Comparison of ENCODE assay signal across 15 cellular contexts in the genomic region with DNA sequence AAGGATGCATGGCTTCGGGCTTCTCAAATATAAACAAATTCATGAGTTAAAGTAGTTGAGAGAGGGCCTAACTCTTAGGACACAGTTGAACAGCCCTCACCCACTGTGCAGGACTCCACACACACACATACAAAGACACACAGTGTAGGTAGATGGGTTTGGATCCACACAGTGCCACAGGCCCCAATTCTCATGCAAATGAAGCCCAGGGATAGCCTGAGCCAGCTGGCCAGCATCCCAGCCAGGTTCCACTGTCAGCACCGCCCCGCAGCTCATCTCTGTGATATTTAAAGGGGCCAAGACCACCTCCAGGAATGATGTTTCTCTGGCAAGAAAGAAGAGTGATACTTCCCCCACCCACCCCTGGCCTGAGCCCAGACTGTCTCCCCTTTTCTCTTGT. TPM values are rescaled to one million over a fixed set of nuclear protein-coding genes. Genes with fewer than 3 reads are reported as not detected.
A peak's percentile ranks its signal among the peaks of the same experiment; 100 is the strongest.
DNase-seq lines count a peak whose midpoint lies in the region; ATAC-seq and TF ChIP-seq lines count a peak whose summit lies in the region.
"Had no signal": no experiment of that assay in that cellular context is flagged by ENCODE, and none has a peak within 500 bp of the region (broad histone marks: within the 10 kb centered on the region; RNA-seq: fewer than 3 reads in every experiment).

No MANE protein-coding gene starts in this region.

- H3K9me3 ChIP-seq in DOHH2 (ENCODE audit: control insufficient read depth, insufficient read depth, low read length) (no peaks in the 10 kb centered on the region), MM.1S (replicated peaks; ENCODE audit: insufficient read depth, low read length) (no peaks in the 10 kb centered on the region), NT2/D1 (ENCODE audit: insufficient read depth, low read length) (no peaks in the 10 kb centered on the region)

- H3K9me2 ChIP-seq in DOHH2 (replicated peaks; ENCODE audit: control insufficient read depth, low read length), result no peaks in the 10 kb centered on the region
- H3K9me2 ChIP-seq in MM.1S (replicated peaks; ENCODE audit: insufficient read depth, low read length), result no peaks in the 10 kb centered on the region

- peak overlapping the region; percentile 45; the same call in 1 of the 2 replicates for H3K4me2 ChIP-seq in DOHH2 (ENCODE audit: low read length)
- peak overlapping the region; percentile 42 for H3K4me2 ChIP-seq in MM.1S (ENCODE audit: low read depth, low read length)
- H3K4me2 ChIP-seq: PC-9 had no signal

- no peak for TF ChIP-seq CTCF in DOHH2 (IDR thresholded peaks at IDR 0.05; ENCODE audit: low read depth, low read length, poor library complexity, severe bottlenecking)
- no peak for TF ChIP-seq CTCF in MM.1S (IDR thresholded peaks at IDR 0.05; ENCODE audit: low read length)
- no peak for TF ChIP-seq CTCF in RWPE1 (conservative IDR thresholded peaks at IDR 0.05; ENCODE audit: low read depth)

- H3K27me3 Mint-ChIP-seq in effector memory CD8-positive, alpha-beta T cell, result peaks cover 5 to 8% of the 10 kb centered on the region in 2 donors

- no peaks in the 10 kb centered on the region for H4K20me1 ChIP-seq in DOHH2 (ENCODE audit: control insufficient read depth, insufficient read depth, low read depth, low read length)
- H4K20me1 ChIP-seq in MM.1S (ENCODE audit: insufficient read depth, low read length), result no peaks in the 10 kb centered on the region

- no peak for DNase-seq in MM.1S
- peak; percentile 75 for DNase-seq in NT2/D1 (ENCODE audit: low read depth, low spot score)
- no peak for DNase-seq in left lobe of liver (ENCODE audit: low spot score)
- no peak for DNase-seq in RKO (ENCODE audit: low spot score)
- DNase-seq in effector memory CD8-positive, alpha-beta T cell, result no peak
- no peak for DNase-seq in stimulated activated CD4-positive, alpha-beta T cell treated with anti-CD3 and anti-CD28 coated beads, Interleukin-4, amount 100 ng/mL, for 24 hours
- DNase-seq in RWPE1 (ENCODE audit: low spot score), result no peak
- DNase-seq: amniotic stem cell, mammary epithelial cell, NCI-H2107, PC-9, retina had no signal

- no peak overlapping the region for H3K27ac Mint-ChIP-seq in effector memory CD8-positive, alpha-beta T cell
- H3K27ac Mint-ChIP-seq: activated T-helper 2 cell treated with anti-CD3 and anti-CD28 coated beads, Interferon-gamma antibody, Interleukin-2, Interleukin-4, amounts not matched to agents 10 μg/mL and 5 μg/mL and 100 μg/mL, durations not matched to agents 14 hours and 24 hours and 36 hours had no signal

- peaks cover 35% of the 10 kb centered on the region for H3K4me1 ChIP-seq in DOHH2 (ENCODE audit: control insufficient read depth, low read length)
- H3K4me1 ChIP-seq in MM.1S (ENCODE audit: low read length), result peaks cover 35% of the 10 kb centered on the region
- H3K4me1 ChIP-seq in NT2/D1 (ENCODE audit: insufficient read depth, insufficient read length), result peaks cover 10% of the 10 kb centered on the region

- H3K9ac ChIP-seq in MM.1S (ENCODE audit: low read length), result peak overlapping the region; percentile 17; the same call in 1 of the 2 replicates
- H3K9ac ChIP-seq in NT2/D1 (ENCODE audit: insufficient read length, low read depth), result peak overlapping the region; percentile 34

- H3K36me3 Mint-ChIP-seq in effector memory CD8-positive, alpha-beta T cell (ENCODE audit: insufficient read depth), result no peaks in the 10 kb centered on the region

- H3K27ac ChIP-seq in DOHH2 (ENCODE audit: low read depth, low read length) (no peak overlapping the region), MM.1S (ENCODE audit: low read length) (peak overlapping the region; percentile 72; the same call in 1 of the 2 replicates), RWPE1 (no peak overlapping the region)
- H3K27ac ChIP-seq: PC-9 had no signal

- H3F3A ChIP-seq in DOHH2 (ENCODE audit: control insufficient read depth, insufficient read depth) (peaks cover 4% of the 10 kb centered on the region; the same call in 1 of the 2 replicates), MM.1S (ENCODE audit: insufficient read depth, low read length) (peaks cover 16% of the 10 kb centered on the region; the same call in 1 of the 2 replicates)

- peak overlapping the region; percentile 33 for H2AFZ ChIP-seq in MM.1S (ENCODE audit: low read length)
- H2AFZ ChIP-seq: PC-9 had no signal

- POLR2A ChIA-PET in RWPE1 (lab: Yijun Ruan, JAX; ENCODE audit: low non-redundant PET), result no interaction called here

- no peak overlapping the region for H3K4me3 Mint-ChIP-seq in effector memory CD8-positive, alpha-beta T cell
- H3K4me3 Mint-ChIP-seq: neural crest cell had no signal

- peak; percentile 79 for ATAC-seq in left lobe of liver
- no peak for ATAC-seq in effector memory CD8-positive, alpha-beta T cell (replicated peaks)

- H3K9me3 Mint-ChIP-seq in effector memory CD8-positive, alpha-beta T cell, result no peaks in the 10 kb centered on the region
- H3K9me3 Mint-ChIP-seq: activated T-helper 2 cell treated with anti-CD3 and anti-CD28 coated beads, Interferon-gamma antibody, Interleukin-2, Interleukin-4, amounts not matched to agents 10 μg/mL and 5 μg/mL and 100 μg/mL, durations not matched to agents 14 hours and 24 hours and 36 hours; neural crest cell had no signal

- H3K4me1 Mint-ChIP-seq in effector memory CD8-positive, alpha-beta T cell (ENCODE audit: low read depth in 2 of 2), result peaks cover 3 to 4% of the 10 kb centered on the region in 2 donors

- H3K27me3 ChIP-seq in DOHH2 (ENCODE audit: control insufficient read depth, low read length) (no peaks in the 10 kb centered on the region), MM.1S (replicated peaks; ENCODE audit: insufficient read depth, low read length) (no peaks in the 10 kb centered on the region), NT2/D1 (ENCODE audit: insufficient read depth, insufficient read length) (no peaks in the 10 kb centered on the region)

- CTCF ChIA-PET in RWPE1 (lab: Yijun Ruan, JAX), result interaction anchor here (0.6 to 0.9 kb wide), 2 partner anchors 15 to 45 kb away, joined by 3 to 6 read pairs; no protein-coding TSS in a partner anchor

- no peaks in the 10 kb centered on the region for H3K36me3 ChIP-seq in DOHH2 (ENCODE audit: control insufficient read depth, low read length)
- no peaks in the 10 kb centered on the region for H3K36me3 ChIP-seq in MM.1S (replicated peaks; ENCODE audit: insufficient read depth, low read length)
- H3K36me3 ChIP-seq in NT2/D1 (ENCODE audit: insufficient read depth, insufficient read length, low read length), result peaks cover 13% of the 10 kb centered on the region

- H3K79me2 ChIP-seq in DOHH2 (ENCODE audit: control insufficient read depth, low read length) (no peaks in the 10 kb centered on the region), MM.1S (ENCODE audit: low read length) (no peaks in the 10 kb centered on the region)

- H3K4me3 ChIP-seq in DOHH2 (ENCODE audit: low read length) (no peak overlapping the region), MM.1S (ENCODE audit: low read length) (no peak overlapping the region), NT2/D1 (ENCODE audit: insufficient read length, low read depth) (no peak overlapping the region)
- H3K4me3 ChIP-seq: PC-9 had no signal

RNA-seq across cellular contexts. Expression of gene SLC35C1, which starts 11.7 kb away (rescaled TPM):
- total RNA-seq in left lobe of liver, result 13.2 TPM

RNA-seq across cellular contexts. Expression of gene CRY2, which starts 30.7 kb away (rescaled TPM):
- 52.9 TPM for total RNA-seq in left lobe of liver
